Comparison of ENCODE assay signal across 8 cellular contexts in the genomic region with DNA sequence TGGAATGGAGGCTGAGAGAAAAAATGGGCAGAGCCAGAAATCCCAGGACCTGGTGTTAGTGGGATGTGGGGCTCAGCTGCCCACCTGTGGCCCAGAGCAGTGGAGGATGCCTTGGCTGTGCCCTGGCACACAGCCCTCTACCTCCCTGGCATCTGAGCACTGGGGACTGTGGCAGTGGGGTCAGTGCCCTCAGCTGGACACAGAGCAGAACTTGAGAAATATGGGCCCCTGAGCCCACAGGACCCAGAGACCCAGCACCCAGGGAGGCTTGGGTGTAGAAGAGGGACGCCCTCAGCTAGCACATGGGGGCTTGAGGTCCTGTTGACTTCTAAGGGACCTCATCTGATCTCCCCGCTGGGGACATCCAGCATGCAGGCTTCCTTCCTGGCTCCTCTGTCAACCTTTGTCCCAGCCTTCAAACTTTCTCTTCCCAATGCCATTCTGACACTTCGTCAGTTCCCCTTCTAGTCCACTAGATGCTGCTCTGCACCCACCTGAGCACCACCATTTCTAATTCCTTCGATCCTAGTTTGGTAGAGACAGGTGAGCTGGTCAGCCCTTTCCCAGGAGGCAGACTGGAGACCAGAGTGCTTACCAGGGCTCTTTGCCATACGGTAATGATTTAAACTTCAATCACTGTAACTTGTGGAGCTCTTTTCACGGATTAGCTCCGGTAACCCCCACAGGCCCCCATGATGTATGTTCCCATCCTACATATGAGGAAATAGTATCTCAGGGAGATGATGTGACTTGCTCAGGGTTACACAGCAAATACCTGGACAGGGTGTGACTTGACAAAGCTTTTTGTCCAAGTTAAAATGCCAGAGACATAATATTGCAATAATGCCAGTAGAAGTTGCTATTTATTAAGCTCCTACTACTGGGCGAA.
DNase-seq lines count a peak whose midpoint lies in the region; ATAC-seq and TF ChIP-seq lines count a peak whose summit lies in the region.

No MANE protein-coding gene starts in this region.

- H3K4me3 ChIP-seq in heart right ventricle (no peak overlapping the region), cardiac fibroblast (replicated peaks in 1 of 2; ENCODE audit: low read depth in 2 of 2, low read length in 2 of 2) (no peak overlapping the region), mucosa of descending colon (no peak overlapping the region)

- WGBS in heart right ventricle, 2 donors, result 19 to 21% methylated on average over 8 of the region's 8 CpGs

- no peaks in the 10 kb centered on the region for H3K36me3 Mint-ChIP-seq in activated CD4-positive, alpha-beta memory T cell treated with anti-CD3 and anti-CD28 coated beads for 36 hours

- H3K36me3 ChIP-seq in heart right ventricle, result no peaks in the 10 kb centered on the region
- H3K36me3 ChIP-seq in mucosa of descending colon (ENCODE audit: low read depth), result no peaks in the 10 kb centered on the region

- H3K27ac Mint-ChIP-seq in activated CD4-positive, alpha-beta memory T cell treated with anti-CD3 and anti-CD28 coated beads for 36 hours, result no peak overlapping the region

- ATAC-seq in heart right ventricle (peak in 3 of 8 donors; percentile 44 to 55 (median 51)), left cardiac atrium (no peak), mucosa of descending colon (peak; percentile 53), GM19324 (IDR thresholded peaks at IDR 0.05; ENCODE audit: low FRiP score, unreplicated experiment) (no peak), GM21381 (IDR thresholded peaks at IDR 0.05; ENCODE audit: unreplicated experiment) (no peak)

- H3K4me1 ChIP-seq in heart right ventricle (no peaks in the 10 kb centered on the region), mucosa of descending colon (ENCODE audit: low read depth) (no peaks in the 10 kb centered on the region)

- DNase-seq in heart right ventricle (no peak), left cardiac atrium (no peak), NCI-H2196 (lab: John Stamatoyannopoulos, UW; ENCODE audit: unreplicated experiment) (peak; percentile 53), cardiac fibroblast (ENCODE audit: low read depth in 2 of 2) (peak; percentile 19 to 25), mucosa of descending colon (no peak)
- DNase-seq in activated CD4-positive, alpha-beta memory T cell treated with anti-CD3 and anti-CD28 coated beads for 36 hours, result no peak

- H3K9me3 ChIP-seq in heart right ventricle, result no peaks in the 10 kb centered on the region
- no peaks in the 10 kb centered on the region for H3K9me3 ChIP-seq in mucosa of descending colon

- no peak overlapping the region for H3K4me3 Mint-ChIP-seq in activated CD4-positive, alpha-beta memory T cell treated with anti-CD3 and anti-CD28 coated beads for 36 hours

- POLR2A ChIA-PET in activated CD4-positive, alpha-beta memory T cell treated with anti-CD3 and anti-CD28 coated beads for 36 hours (lab: Charles Lee), result no interaction called here

- peaks cover 12% of the 10 kb centered on the region for H3K27me3 Mint-ChIP-seq in activated CD4-positive, alpha-beta memory T cell treated with anti-CD3 and anti-CD28 coated beads for 36 hours

- CTCF ChIA-PET in activated CD4-positive, alpha-beta memory T cell treated with anti-CD3 and anti-CD28 coated beads for 36 hours (lab: Charles Lee), result interaction anchor here (0.7 to 1.8 kb wide), 7 partner anchors 11 to 594 kb away, joined by 3 to 6 read pairs (median 4); no protein-coding TSS in a partner anchor

- TF ChIP-seq CTCF in heart right ventricle (IDR thresholded peaks at IDR 0.05) (peak; percentile 21 to 64 (median 55)), cardiac fibroblast (IDR thresholded peaks at IDR 0.05; ENCODE audit: low read depth, low read length) (peak; percentile 73), mucosa of descending colon (IDR thresholded peaks at IDR 0.05) (no peak)

- H3K9me3 Mint-ChIP-seq in activated CD4-positive, alpha-beta memory T cell treated with anti-CD3 and anti-CD28 coated beads for 36 hours, result no peaks in the 10 kb centered on the region

- peaks cover 9 to 82% (median 43%) of the 10 kb centered on the region in 7 donors for H3K27me3 ChIP-seq in heart right ventricle

- no peak overlapping the region for H3K27ac ChIP-seq in heart right ventricle

- H3K4me1 Mint-ChIP-seq in activated CD4-positive, alpha-beta memory T cell treated with anti-CD3 and anti-CD28 coated beads for 36 hours (ENCODE audit: low read depth), result no peaks in the 10 kb centered on the region

- intact Hi-C loops in heart right ventricle (cut with DNase I), result loop anchor here in 5 of 10 donors (5.0 kb wide), 2 partner anchors 274 to 594 kb away; no protein-coding TSS in a partner anchor
- intact Hi-C loops in left cardiac atrium (cut with DNase I), result loop anchor here in 1 of 2 donors (5.0 kb wide), 3 partner anchors 274 to 594 kb away; no protein-coding TSS in a partner anchor
- intact Hi-C loops in mucosa of descending colon (cut with DNase I, micrococcal nuclease), result no loop called here
- intact Hi-C loops in activated CD4-positive, alpha-beta memory T cell treated with anti-CD3 and anti-CD28 coated beads for 36 hours (cut with micrococcal nuclease), result no loop called here

Comparison
In these comparisons a context has a peak if more than half of its experiments do, and no peak if none do; other contexts are left out.
1. DNase-seq: peak in NCI-H2196 (single experiment) and cardiac fibroblast (2 of 2); none in heart right ventricle (0 of 2), left cardiac atrium (single experiment), mucosa of descending colon (0 of 3) and activated CD4-positive, alpha-beta memory T cell treated with anti-CD3 and anti-CD28 coated beads for 36 hours (single experiment).